In genomic region chr18:4960578-4960977, GRCh38 we compare ENCODE assay signal across 21 cellular contexts.
"Had no signal": no experiment of that assay in that cellular context is flagged by ENCODE, and none has a peak within 500 bp of the region (broad histone marks: within the 10 kb centered on the region; RNA-seq: fewer than 3 reads in every experiment).

No MANE protein-coding gene starts in this region.

- ATAC-seq: Panc1, PC-3, T-cell had no signal

- H3K27ac Mint-ChIP-seq: T-cell had no signal

- H3K4me3 Mint-ChIP-seq: T-cell had no signal

- H3K27me3 Mint-ChIP-seq: T-cell had no signal

- H3K36me3 Mint-ChIP-seq: T-cell had no signal

- H3K27ac ChIP-seq: RWPE1 had no signal

- DNase-seq: KBM-7; MV-4-11; NCI-H1048; NCI-H1105; NCI-H1417; NCI-H1436 treated with DMSO at 0.1 percent for 48 hours; NCI-H1694; NCI-H187 treated with DMSO at 0.1 percent for 48 hours; NCI-H2029 treated with DMSO at 0.1 percent for 48 hours; NCI-H2171 treated with DMSO at 0.1 percent for 48 hours; NCI-H524; NCI-H526 treated with DMSO at 0.1 percent for 48 hours; NCI-H774; NK-92 treated with Interleukin-12 subunit alpha and Interleukin-12 subunit beta, amount 100 ng/mL, for 24 hours; PC-3; SHP77; SK-N-SH; SW 1271; T-cell had no signal

- H3K9me3 ChIP-seq: SK-N-SH had no signal

- H3K4me1 Mint-ChIP-seq: T-cell had no signal
